ENCODE assay signal across 1 cellular context in the genomic region with DNA sequence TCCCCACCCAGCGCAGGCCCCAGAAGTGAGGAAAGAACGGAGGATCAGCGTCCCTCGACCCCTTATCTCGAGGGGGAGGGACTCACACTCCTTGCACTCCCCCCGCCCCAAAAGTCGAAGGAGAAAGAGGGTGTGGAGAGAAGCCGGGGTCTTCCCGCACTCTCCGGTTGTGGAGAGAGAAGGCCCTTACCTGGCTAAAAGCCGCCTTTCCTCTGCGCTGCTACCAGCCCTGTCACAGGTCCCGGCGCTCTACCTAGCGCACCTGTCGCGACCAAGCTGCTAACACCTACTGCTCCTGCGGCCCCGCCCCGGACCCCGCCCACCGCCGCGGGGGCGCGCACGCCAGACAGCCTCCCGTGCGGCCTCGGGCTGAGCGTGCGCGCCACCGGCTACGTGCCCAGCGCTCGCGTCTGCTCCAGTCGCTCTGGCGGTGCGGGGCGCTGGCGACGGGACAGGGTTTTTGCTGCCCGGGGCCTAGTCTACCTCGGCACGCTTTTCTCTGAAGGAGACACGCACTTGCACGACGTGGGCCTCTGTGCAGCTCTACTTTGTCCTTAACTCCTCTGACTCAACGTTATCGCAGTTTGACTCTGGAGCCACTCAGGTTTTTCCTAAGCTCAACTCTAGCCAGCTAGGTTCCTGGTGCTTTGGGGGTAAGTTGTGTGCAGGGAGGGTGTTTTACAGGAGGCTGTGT.
TF ChIP-seq lines count a peak whose summit lies in the region.

A gene (minus strand): TSS at position 291 of the 694 bp plus-strand sequence. CDS start 34,769 bp downstream, outside the sequence.

TF ChIP-seq in HepG2, 621 proteins besides CTCF, POLR2A, EP300 and RAD21 (continued from another document and continues in another):
- TF ChIP-seq, protein P1, sequence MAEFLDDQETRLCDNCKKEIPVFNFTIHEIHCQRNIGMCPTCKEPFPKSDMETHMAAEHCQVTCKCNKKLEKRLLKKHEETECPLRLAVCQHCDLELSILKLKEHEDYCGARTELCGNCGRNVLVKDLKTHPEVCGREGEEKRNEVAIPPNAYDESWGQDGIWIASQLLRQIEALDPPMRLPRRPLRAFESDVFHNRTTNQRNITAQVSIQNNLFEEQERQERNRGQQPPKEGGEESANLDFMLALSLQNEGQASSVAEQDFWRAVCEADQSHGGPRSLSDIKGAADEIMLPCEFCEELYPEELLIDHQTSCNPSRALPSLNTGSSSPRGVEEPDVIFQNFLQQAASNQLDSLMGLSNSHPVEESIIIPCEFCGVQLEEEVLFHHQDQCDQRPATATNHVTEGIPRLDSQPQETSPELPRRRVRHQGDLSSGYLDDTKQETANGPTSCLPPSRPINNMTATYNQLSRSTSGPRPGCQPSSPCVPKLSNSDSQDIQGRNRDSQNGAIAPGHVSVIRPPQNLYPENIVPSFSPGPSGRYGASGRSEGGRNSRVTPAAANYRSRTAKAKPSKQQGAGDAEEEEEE (CRISPR knock-in tag; IDR thresholded peaks at IDR 0.05; ENCODE audit: borderline replicate concordance), result no peak
- TF ChIP-seq ZNF83 (CRISPR knock-in tag; IDR thresholded peaks at IDR 0.05; ENCODE audit: borderline replicate concordance) (no peak), HDAC6 (IDR thresholded peaks at IDR 0.05; ENCODE audit: low read depth, low read length) (no peak), NRL (CRISPR knock-in tag; IDR thresholded peaks at IDR 0.05; ENCODE audit: borderline replicate concordance) (peak; percentile 56; the same call in 1 of the 2 replicates), MYC (CRISPR knock-in tag; IDR thresholded peaks at IDR 0.05; ENCODE audit: borderline replicate concordance) (peak; percentile 70; the same call in 1 of the 2 replicates), GPN1 (CRISPR knock-in tag; IDR thresholded peaks at IDR 0.05; ENCODE audit: borderline replicate concordance) (no peak), CHD2 (IDR thresholded peaks at IDR 0.05; ENCODE audit: low read depth, low read length) (no peak), ZSCAN9 (CRISPR knock-in tag; IDR thresholded peaks at IDR 0.05; ENCODE audit: borderline replicate concordance) (0 out of 2 replicates have a peak, but pooled peaks have one; percentile 34), ZNF569 (CRISPR knock-in tag; IDR thresholded peaks at IDR 0.05; ENCODE audit: borderline replicate concordance) (no peak), PITX1 (CRISPR knock-in tag; IDR thresholded peaks at IDR 0.05) (peak; percentile 50; the same call in 1 of the 2 replicates), ZNF253 (CRISPR knock-in tag; IDR thresholded peaks at IDR 0.05; ENCODE audit: borderline replicate concordance) (no peak), ZNF746 (CRISPR knock-in tag; IDR thresholded peaks at IDR 0.05) (no peak), KAT2B (IDR thresholded peaks at IDR 0.05; ENCODE audit: borderline replicate concordance, low read depth, low read length) (no peak), SNAPC2 (CRISPR knock-in tag; IDR thresholded peaks at IDR 0.05) (no peak), ZNF564 (CRISPR knock-in tag; IDR thresholded peaks at IDR 0.05) (no peak)
- TF ChIP-seq, protein P2, sequence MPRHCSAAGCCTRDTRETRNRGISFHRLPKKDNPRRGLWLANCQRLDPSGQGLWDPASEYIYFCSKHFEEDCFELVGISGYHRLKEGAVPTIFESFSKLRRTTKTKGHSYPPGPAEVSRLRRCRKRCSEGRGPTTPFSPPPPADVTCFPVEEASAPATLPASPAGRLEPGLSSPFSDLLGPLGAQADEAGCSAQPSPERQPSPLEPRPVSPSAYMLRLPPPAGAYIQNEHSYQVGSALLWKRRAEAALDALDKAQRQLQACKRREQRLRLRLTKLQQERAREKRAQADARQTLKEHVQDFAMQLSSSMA (CRISPR knock-in tag; IDR thresholded peaks at IDR 0.05), result no peak
- TF ChIP-seq, protein P3, sequence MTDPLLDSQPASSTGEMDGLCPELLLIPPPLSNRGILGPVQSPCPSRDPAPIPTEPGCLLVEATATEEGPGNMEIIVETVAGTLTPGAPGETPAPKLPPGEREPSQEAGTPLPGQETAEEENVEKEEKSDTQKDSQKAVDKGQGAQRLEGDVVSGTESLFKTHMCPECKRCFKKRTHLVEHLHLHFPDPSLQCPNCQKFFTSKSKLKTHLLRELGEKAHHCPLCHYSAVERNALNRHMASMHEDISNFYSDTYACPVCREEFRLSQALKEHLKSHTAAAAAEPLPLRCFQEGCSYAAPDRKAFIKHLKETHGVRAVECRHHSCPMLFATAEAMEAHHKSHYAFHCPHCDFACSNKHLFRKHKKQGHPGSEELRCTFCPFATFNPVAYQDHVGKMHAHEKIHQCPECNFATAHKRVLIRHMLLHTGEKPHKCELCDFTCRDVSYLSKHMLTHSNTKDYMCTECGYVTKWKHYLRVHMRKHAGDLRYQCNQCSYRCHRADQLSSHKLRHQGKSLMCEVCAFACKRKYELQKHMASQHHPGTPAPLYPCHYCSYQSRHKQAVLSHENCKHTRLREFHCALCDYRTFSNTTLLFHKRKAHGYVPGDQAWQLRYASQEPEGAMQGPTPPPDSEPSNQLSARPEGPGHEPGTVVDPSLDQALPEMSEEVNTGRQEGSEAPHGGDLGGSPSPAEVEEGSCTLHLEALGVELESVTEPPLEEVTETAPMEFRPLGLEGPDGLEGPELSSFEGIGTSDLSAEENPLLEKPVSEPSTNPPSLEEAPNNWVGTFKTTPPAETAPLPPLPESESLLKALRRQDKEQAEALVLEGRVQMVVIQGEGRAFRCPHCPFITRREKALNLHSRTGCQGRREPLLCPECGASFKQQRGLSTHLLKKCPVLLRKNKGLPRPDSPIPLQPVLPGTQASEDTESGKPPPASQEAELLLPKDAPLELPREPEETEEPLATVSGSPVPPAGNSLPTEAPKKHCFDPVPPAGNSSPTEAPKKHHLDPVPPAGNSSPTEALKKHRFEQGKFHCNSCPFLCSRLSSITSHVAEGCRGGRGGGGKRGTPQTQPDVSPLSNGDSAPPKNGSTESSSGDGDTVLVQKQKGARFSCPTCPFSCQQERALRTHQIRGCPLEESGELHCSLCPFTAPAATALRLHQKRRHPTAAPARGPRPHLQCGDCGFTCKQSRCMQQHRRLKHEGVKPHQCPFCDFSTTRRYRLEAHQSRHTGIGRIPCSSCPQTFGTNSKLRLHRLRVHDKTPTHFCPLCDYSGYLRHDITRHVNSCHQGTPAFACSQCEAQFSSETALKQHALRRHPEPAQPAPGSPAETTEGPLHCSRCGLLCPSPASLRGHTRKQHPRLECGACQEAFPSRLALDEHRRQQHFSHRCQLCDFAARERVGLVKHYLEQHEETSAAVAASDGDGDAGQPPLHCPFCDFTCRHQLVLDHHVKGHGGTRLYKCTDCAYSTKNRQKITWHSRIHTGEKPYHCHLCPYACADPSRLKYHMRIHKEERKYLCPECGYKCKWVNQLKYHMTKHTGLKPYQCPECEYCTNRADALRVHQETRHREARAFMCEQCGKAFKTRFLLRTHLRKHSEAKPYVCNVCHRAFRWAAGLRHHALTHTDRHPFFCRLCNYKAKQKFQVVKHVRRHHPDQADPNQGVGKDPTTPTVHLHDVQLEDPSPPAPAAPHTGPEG (CRISPR knock-in tag; IDR thresholded peaks at IDR 0.05), result no peak; the same call in 1 of the 2 replicates
- TF ChIP-seq, protein P4, sequence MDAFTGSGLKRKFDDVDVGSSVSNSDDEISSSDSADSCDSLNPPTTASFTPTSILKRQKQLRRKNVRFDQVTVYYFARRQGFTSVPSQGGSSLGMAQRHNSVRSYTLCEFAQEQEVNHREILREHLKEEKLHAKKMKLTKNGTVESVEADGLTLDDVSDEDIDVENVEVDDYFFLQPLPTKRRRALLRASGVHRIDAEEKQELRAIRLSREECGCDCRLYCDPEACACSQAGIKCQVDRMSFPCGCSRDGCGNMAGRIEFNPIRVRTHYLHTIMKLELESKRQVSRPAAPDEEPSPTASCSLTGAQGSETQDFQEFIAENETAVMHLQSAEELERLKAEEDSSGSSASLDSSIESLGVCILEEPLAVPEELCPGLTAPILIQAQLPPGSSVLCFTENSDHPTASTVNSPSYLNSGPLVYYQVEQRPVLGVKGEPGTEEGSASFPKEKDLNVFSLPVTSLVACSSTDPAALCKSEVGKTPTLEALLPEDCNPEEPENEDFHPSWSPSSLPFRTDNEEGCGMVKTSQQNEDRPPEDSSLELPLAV (CRISPR knock-in tag; conservative IDR thresholded peaks at IDR 0.05; ENCODE audit: low read depth), result no peak
- TF ChIP-seq, protein P5, sequence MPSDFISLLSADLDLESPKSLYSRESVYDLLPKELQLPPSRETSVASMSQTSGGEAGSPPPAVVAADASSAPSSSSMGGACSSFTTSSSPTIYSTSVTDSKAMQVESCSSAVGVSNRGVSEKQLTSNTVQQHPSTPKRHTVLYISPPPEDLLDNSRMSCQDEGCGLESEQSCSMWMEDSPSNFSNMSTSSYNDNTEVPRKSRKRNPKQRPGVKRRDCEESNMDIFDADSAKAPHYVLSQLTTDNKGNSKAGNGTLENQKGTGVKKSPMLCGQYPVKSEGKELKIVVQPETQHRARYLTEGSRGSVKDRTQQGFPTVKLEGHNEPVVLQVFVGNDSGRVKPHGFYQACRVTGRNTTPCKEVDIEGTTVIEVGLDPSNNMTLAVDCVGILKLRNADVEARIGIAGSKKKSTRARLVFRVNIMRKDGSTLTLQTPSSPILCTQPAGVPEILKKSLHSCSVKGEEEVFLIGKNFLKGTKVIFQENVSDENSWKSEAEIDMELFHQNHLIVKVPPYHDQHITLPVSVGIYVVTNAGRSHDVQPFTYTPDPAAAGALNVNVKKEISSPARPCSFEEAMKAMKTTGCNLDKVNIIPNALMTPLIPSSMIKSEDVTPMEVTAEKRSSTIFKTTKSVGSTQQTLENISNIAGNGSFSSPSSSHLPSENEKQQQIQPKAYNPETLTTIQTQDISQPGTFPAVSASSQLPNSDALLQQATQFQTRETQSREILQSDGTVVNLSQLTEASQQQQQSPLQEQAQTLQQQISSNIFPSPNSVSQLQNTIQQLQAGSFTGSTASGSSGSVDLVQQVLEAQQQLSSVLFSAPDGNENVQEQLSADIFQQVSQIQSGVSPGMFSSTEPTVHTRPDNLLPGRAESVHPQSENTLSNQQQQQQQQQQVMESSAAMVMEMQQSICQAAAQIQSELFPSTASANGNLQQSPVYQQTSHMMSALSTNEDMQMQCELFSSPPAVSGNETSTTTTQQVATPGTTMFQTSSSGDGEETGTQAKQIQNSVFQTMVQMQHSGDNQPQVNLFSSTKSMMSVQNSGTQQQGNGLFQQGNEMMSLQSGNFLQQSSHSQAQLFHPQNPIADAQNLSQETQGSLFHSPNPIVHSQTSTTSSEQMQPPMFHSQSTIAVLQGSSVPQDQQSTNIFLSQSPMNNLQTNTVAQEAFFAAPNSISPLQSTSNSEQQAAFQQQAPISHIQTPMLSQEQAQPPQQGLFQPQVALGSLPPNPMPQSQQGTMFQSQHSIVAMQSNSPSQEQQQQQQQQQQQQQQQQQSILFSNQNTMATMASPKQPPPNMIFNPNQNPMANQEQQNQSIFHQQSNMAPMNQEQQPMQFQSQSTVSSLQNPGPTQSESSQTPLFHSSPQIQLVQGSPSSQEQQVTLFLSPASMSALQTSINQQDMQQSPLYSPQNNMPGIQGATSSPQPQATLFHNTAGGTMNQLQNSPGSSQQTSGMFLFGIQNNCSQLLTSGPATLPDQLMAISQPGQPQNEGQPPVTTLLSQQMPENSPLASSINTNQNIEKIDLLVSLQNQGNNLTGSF (CRISPR knock-in tag; IDR thresholded peaks at IDR 0.05), result no peak; the same call in 1 of the 2 replicates
- TF ChIP-seq, protein P6, sequence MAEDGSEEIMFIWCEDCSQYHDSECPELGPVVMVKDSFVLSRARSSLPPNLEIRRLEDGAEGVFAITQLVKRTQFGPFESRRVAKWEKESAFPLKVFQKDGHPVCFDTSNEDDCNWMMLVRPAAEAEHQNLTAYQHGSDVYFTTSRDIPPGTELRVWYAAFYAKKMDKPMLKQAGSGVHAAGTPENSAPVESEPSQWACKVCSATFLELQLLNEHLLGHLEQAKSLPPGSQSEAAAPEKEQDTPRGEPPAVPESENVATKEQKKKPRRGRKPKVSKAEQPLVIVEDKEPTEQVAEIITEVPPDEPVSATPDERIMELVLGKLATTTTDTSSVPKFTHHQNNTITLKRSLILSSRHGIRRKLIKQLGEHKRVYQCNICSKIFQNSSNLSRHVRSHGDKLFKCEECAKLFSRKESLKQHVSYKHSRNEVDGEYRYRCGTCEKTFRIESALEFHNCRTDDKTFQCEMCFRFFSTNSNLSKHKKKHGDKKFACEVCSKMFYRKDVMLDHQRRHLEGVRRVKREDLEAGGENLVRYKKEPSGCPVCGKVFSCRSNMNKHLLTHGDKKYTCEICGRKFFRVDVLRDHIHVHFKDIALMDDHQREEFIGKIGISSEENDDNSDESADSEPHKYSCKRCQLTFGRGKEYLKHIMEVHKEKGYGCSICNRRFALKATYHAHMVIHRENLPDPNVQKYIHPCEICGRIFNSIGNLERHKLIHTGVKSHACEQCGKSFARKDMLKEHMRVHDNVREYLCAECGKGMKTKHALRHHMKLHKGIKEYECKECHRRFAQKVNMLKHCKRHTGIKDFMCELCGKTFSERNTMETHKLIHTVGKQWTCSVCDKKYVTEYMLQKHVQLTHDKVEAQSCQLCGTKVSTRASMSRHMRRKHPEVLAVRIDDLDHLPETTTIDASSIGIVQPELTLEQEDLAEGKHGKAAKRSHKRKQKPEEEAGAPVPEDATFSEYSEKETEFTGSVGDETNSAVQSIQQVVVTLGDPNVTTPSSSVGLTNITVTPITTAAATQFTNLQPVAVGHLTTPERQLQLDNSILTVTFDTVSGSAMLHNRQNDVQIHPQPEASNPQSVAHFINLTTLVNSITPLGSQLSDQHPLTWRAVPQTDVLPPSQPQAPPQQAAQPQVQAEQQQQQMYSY (CRISPR knock-in tag; IDR thresholded peaks at IDR 0.05), result no peak
- TF ChIP-seq, protein P7, sequence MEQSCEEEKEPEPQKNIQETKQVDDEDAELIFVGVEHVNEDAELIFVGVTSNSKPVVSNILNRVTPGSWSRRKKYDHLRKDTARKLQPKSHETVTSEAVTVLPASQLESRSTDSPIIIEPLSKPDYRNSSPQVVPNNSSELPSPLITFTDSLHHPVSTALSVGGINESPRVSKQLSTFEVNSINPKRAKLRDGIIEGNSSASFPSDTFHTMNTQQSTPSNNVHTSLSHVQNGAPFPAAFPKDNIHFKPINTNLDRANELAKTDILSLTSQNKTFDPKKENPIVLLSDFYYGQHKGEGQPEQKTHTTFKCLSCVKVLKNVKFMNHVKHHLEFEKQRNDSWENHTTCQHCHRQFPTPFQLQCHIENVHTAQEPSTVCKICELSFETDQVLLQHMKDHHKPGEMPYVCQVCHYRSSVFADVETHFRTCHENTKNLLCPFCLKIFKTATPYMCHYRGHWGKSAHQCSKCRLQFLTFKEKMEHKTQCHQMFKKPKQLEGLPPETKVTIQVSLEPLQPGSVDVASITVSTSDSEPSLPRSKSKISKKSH (CRISPR knock-in tag; IDR thresholded peaks at IDR 0.05; ENCODE audit: borderline replicate concordance), result peak; percentile 77; the same call in 1 of the 2 replicates
- TF ChIP-seq, protein P8, sequence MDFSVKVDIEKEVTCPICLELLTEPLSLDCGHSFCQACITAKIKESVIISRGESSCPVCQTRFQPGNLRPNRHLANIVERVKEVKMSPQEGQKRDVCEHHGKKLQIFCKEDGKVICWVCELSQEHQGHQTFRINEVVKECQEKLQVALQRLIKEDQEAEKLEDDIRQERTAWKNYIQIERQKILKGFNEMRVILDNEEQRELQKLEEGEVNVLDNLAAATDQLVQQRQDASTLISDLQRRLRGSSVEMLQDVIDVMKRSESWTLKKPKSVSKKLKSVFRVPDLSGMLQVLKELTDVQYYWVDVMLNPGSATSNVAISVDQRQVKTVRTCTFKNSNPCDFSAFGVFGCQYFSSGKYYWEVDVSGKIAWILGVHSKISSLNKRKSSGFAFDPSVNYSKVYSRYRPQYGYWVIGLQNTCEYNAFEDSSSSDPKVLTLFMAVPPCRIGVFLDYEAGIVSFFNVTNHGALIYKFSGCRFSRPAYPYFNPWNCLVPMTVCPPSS (IDR thresholded peaks at IDR 0.05), result no peak
